In genomic region chr7:130875265-130875741, GRCh38 we compare ENCODE assay signal across 1 cellular context.
A peak's percentile ranks its signal among the peaks of the same experiment; 100 is the strongest.
TF ChIP-seq lines count a peak whose summit lies in the region.

No MANE protein-coding gene starts in this region.

TF ChIP-seq in GM12878, 131 proteins besides CTCF, POLR2A, EP300 and RAD21 (continued from another document):
- TF ChIP-seq SMC3 (IDR thresholded peaks at IDR 0.05; ENCODE audit: borderline replicate concordance, low read length) (peak; percentile 57), TBL1XR1 (IDR thresholded peaks at IDR 0.05; ENCODE audit: low read depth, low read length) (no peak), WRNIP1 (IDR thresholded peaks at IDR 0.05; ENCODE audit: borderline replicate concordance, low read depth, low read length) (no peak), RFX5 (IDR thresholded peaks at IDR 0.05; ENCODE audit: low read depth, low read length) (no peak), SRF (IDR thresholded peaks at IDR 0.05; ENCODE audit: low read depth in 2 of 2, low read length in 2 of 2) (no peak), LARP7 (IDR thresholded peaks at IDR 0.05) (no peak), SUZ12 (IDR thresholded peaks at IDR 0.05; ENCODE audit: unreplicated experiment) (no peak), HSF1 (IDR thresholded peaks at IDR 0.05; ENCODE audit: low read depth, low read length) (no peak), YY1 (IDR thresholded peaks at IDR 0.05; ENCODE audit: low read depth, low read length) (0 out of 2 replicates have a peak, but pooled peaks have one; percentile 25), RELA (IDR thresholded peaks at IDR 0.05; ENCODE audit: borderline replicate concordance, partially characterized antibody) (no peak), NFIC (IDR thresholded peaks at IDR 0.05; ENCODE audit: low read depth, low read length) (no peak), TCF3 (IDR thresholded peaks at IDR 0.05; ENCODE audit: borderline replicate concordance, insufficient read depth, low read depth, low read length) (peak; percentile 65; the same call in 1 of the 2 replicates), MYC (IDR thresholded peaks at IDR 0.05; ENCODE audit: insufficient read depth, insufficient read length, insufficient replicate concordance, low read length, severe bottlenecking) (no peak), TCF12 (IDR thresholded peaks at IDR 0.05; ENCODE audit: low read depth, low read length) (0 out of 2 replicates have a peak, but pooled peaks have one; percentile 38), FOXK2 (IDR thresholded peaks at IDR 0.05) (no peak), CREB1 (IDR thresholded peaks at IDR 0.05; ENCODE audit: low read depth) (no peak), HDGF (IDR thresholded peaks at IDR 0.05) (no peak), ZBTB11 (CRISPR knock-in tag; IDR thresholded peaks at IDR 0.05) (no peak)
- TF ChIP-seq, protein P1, sequence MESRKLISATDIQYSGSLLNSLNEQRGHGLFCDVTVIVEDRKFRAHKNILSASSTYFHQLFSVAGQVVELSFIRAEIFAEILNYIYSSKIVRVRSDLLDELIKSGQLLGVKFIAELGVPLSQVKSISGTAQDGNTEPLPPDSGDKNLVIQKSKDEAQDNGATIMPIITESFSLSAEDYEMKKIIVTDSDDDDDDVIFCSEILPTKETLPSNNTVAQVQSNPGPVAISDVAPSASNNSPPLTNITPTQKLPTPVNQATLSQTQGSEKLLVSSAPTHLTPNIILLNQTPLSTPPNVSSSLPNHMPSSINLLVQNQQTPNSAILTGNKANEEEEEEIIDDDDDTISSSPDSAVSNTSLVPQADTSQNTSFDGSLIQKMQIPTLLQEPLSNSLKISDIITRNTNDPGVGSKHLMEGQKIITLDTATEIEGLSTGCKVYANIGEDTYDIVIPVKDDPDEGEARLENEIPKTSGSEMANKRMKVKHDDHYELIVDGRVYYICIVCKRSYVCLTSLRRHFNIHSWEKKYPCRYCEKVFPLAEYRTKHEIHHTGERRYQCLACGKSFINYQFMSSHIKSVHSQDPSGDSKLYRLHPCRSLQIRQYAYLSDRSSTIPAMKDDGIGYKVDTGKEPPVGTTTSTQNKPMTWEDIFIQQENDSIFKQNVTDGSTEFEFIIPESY (IDR thresholded peaks at IDR 0.05), result no peak
